8 cellular contexts compared by ENCODE assay signal in genomic region chr16:71311553-71312158, GRCh38. TPM values are rescaled to one million over a fixed set of nuclear protein-coding genes. Genes with fewer than 3 reads are reported as not detected.
DNase-seq lines count a peak whose midpoint lies in the region; ATAC-seq and TF ChIP-seq lines count a peak whose summit lies in the region.

No MANE protein-coding gene starts in this region.

- H4K5ac ChIP-seq in H9 (ENCODE audit: insufficient read length, low read depth, low read length): no peak overlapping the region

- DNase-seq in NCI-H1417 (lab: John Stamatoyannopoulos, UW): peak; percentile 6 to 65 (median 34)
- DNase-seq in NCI-H1417 treated with DMSO at 0.1 percent for 48 hours (lab: John Stamatoyannopoulos, UW): no peak
- DNase-seq in H9: peak; percentile 75
- DNase-seq in SK-N-SH: peak; percentile 61
- peak; percentile 23 to 63 for DNase-seq in erythroblast (lab: John Stamatoyannopoulos, UW)
- DNase-seq in progenitor cell of endocrine pancreas (ENCODE audit: low spot score, unreplicated experiment): peak; percentile 30
- no peak for DNase-seq in MG63

- peaks cover 12% of the 10 kb centered on the region for H3K27me3 Mint-ChIP-seq in H9 (ENCODE audit: low read depth)
- peaks cover 39% of the 10 kb centered on the region for H3K27me3 Mint-ChIP-seq in progenitor cell of endocrine pancreas

- no peaks in the 10 kb centered on the region for H3K36me3 ChIP-seq in SK-N-SH (replicated peaks in 1 of 2; ENCODE audit: control insufficient read depth in 1 of 2, insufficient read depth in 2 of 2, low read length in 1 of 2)
- H3K36me3 ChIP-seq in MG63: no peaks in the 10 kb centered on the region

- H2BK12ac ChIP-seq in H9 (ENCODE audit: insufficient read length, low read depth, low read length): no peak overlapping the region

- no peak overlapping the region for H3K23ac ChIP-seq in H9 (ENCODE audit: insufficient read length, low read depth, low read length)

- H3K14ac ChIP-seq in H9 (ENCODE audit: insufficient read depth, low read length): no peak overlapping the region

- POLR2A ChIA-PET in SK-N-SH (lab: Yijun Ruan, JAX): no interaction called here

- H3K27ac Mint-ChIP-seq in H9 (no peak overlapping the region), progenitor cell of endocrine pancreas (no peak overlapping the region)

- H3K9me2 ChIP-seq in SK-N-SH: no peaks in the 10 kb centered on the region

- H2BK120ac ChIP-seq in H9 (ENCODE audit: low read depth, low read length, poor library complexity, severe bottlenecking): no peak overlapping the region

- H2AFZ ChIP-seq in H9 (ENCODE audit: low read length): no peak overlapping the region
- H2AFZ ChIP-seq in SK-N-SH (ENCODE audit: low read depth): no peak overlapping the region

- WGBS in H9 (ENCODE audit: extremely low coverage, insufficient read length, low lambda C conversion rate): no CpG with 5 or more reads among the region's 7 CpGs
- WGBS in SK-N-SH (ENCODE audit: low lambda C conversion rate): 18% methylated on average over 7 of the region's 7 CpGs

- H3K56ac ChIP-seq in H9 (ENCODE audit: insufficient read length, low read depth, low read length): no peak overlapping the region

- H3K4me2 ChIP-seq in H9 (ENCODE audit: insufficient read depth, insufficient read length, low read length) (no peak overlapping the region), SK-N-SH (no peak overlapping the region)

- no peaks in the 10 kb centered on the region for H3K79me2 ChIP-seq in H9 (ENCODE audit: insufficient read depth, low read length)
- no peaks in the 10 kb centered on the region for H3K79me2 ChIP-seq in SK-N-SH (ENCODE audit: insufficient read depth)

- TF ChIP-seq CTCF in H9 (conservative IDR thresholded peaks at IDR 0.05) (peak; percentile 86), SK-N-SH (IDR thresholded peaks at IDR 0.05) (peak; percentile 85), progenitor cell of endocrine pancreas (IDR thresholded peaks at IDR 0.05; ENCODE audit: unreplicated experiment) (peak; percentile 84)

- no peak overlapping the region for H4K91ac ChIP-seq in H9 (ENCODE audit: insufficient read length, low read depth, low read length)

- no peak overlapping the region for H3K18ac ChIP-seq in H9 (ENCODE audit: insufficient read length, low read depth, low read length)

- CTCF ChIA-PET in SK-N-SH (lab: Yijun Ruan, JAX): interaction anchor here (0.5 to 3.7 kb wide), 57 partner anchors 8 to 315 kb away, joined by 3 to 35 read pairs (median 5); partner anchors contain the start of genes CALB2, CMTR2 and HYDIN

- H3K4me1 Mint-ChIP-seq in H9 (peaks cover 7 to 12% of the 10 kb centered on the region in 2 experiments), progenitor cell of endocrine pancreas (ENCODE audit: low read depth) (no peaks in the 10 kb centered on the region)

- no peak overlapping the region for H4K8ac ChIP-seq in H9 (replicated peaks; ENCODE audit: insufficient read length, low read depth, low read length)

- TF ChIP-seq RAD21 in SK-N-SH (IDR thresholded peaks at IDR 0.05; ENCODE audit: low read length): peak; percentile 88

- H3K9me3 ChIP-seq in H9 (ENCODE audit: control insufficient read depth, low read depth, low read length) (no peaks in the 10 kb centered on the region), SK-N-SH (no peaks in the 10 kb centered on the region), MG63 (no peaks in the 10 kb centered on the region)

- H3K79me1 ChIP-seq in H9 (ENCODE audit: insufficient read depth, low read depth, low read length, poor library complexity, severe bottlenecking): no peaks in the 10 kb centered on the region

- H2BK15ac ChIP-seq in H9 (ENCODE audit: low read depth, low read length): no peak overlapping the region

- no peak overlapping the region for H3K4ac ChIP-seq in H9 (ENCODE audit: low read depth, low read length)

- H4K20me1 ChIP-seq in H9 (ENCODE audit: control insufficient read depth, insufficient read depth, insufficient read length) (no peaks in the 10 kb centered on the region), SK-N-SH (ENCODE audit: insufficient read depth) (no peaks in the 10 kb centered on the region)

- ATAC-seq in HG03280 (IDR thresholded peaks at IDR 0.05; ENCODE audit: unreplicated experiment): no peak

- H3K27ac ChIP-seq in H9 (ENCODE audit: insufficient read length, low read depth, low read length): no peak overlapping the region
- H3K27ac ChIP-seq in SK-N-SH (ENCODE audit: low read depth in 2 of 2, low read length in 1 of 2): no peak overlapping the region

- TF ChIP-seq POLR2A in erythroblast (IDR thresholded peaks at IDR 0.05; ENCODE audit: low read length): no peak

- no peak overlapping the region for H3T11ph ChIP-seq in H9 (ENCODE audit: low read length)

- H3K4me3 Mint-ChIP-seq in H9: no peak overlapping the region
- no peak overlapping the region for H3K4me3 Mint-ChIP-seq in progenitor cell of endocrine pancreas (ENCODE audit: low read depth)

- no peaks in the 10 kb centered on the region; a peak in 1 of 7 replicates for H3K36me3 Mint-ChIP-seq in H9 (ENCODE audit: insufficient read depth in 1 of 3, low read depth in 3 of 3)
- H3K36me3 Mint-ChIP-seq in progenitor cell of endocrine pancreas (ENCODE audit: insufficient read depth): no peaks in the 10 kb centered on the region

- H3K4me3 ChIP-seq in SK-N-SH (ENCODE audit: low read depth in 2 of 2, low read length in 1 of 2): no peak overlapping the region; a peak in 1 of 4 replicates
- H3K4me3 ChIP-seq in MG63: no peak overlapping the region

- H3K9me3 Mint-ChIP-seq in H9 (no peaks in the 10 kb centered on the region), progenitor cell of endocrine pancreas (ENCODE audit: low read depth) (no peaks in the 10 kb centered on the region)

- TF ChIP-seq EP300 in SK-N-SH (IDR thresholded peaks at IDR 0.05; ENCODE audit: borderline replicate concordance in 1 of 2, low read depth in 1 of 2, low read length in 1 of 2): no peak

- H3K27me3 ChIP-seq in H9 (ENCODE audit: insufficient read depth, low read length) (no peaks in the 10 kb centered on the region), SK-N-SH (ENCODE audit: insufficient read depth) (no peaks in the 10 kb centered on the region), MG63 (no peaks in the 10 kb centered on the region)

- no peaks in the 10 kb centered on the region for H3K23me2 ChIP-seq in H9 (ENCODE audit: insufficient read length, low read depth, low read length, poor library complexity, severe bottlenecking)

- no peak overlapping the region for H3K9ac ChIP-seq in H9 (ENCODE audit: extremely low read depth, insufficient read length, low read length)
- H3K9ac ChIP-seq in SK-N-SH: no peak overlapping the region

- no peak overlapping the region for H2BK5ac ChIP-seq in H9 (ENCODE audit: insufficient read length, low read length)

- H3F3A ChIP-seq in SK-N-SH (replicated peaks; ENCODE audit: insufficient read depth): no peaks in the 10 kb centered on the region

- H3K4me1 ChIP-seq in H9 (ENCODE audit: insufficient read depth, low read length) (no peaks in the 10 kb centered on the region), SK-N-SH (ENCODE audit: control insufficient read depth in 1 of 2, insufficient read depth in 2 of 2, low read depth in 1 of 2, low read length in 1 of 2) (no peaks in the 10 kb centered on the region)

- no peak overlapping the region for H2BK20ac ChIP-seq in H9 (ENCODE audit: low read depth, low read length, poor library complexity, severe bottlenecking)

- H2AK5ac ChIP-seq in H9 (ENCODE audit: insufficient read length, low read length): no peak overlapping the region

TF ChIP-seq in SK-N-SH, 30 proteins besides CTCF, POLR2A, EP300 and RAD21:
- peak; percentile 81 for TF ChIP-seq SMC3 (IDR thresholded peaks at IDR 0.05; ENCODE audit: low read depth, low read length)
- TF ChIP-seq MXI1 (IDR thresholded peaks at IDR 0.05; ENCODE audit: low read depth, low read length): no peak

RNA-seq across cellular contexts. Expression of gene CMTR2, which starts 22.5 kb away (rescaled TPM):
- total RNA-seq in H9 (2021) (13.6 and 15.5 TPM in 2 replicates), progenitor cell of endocrine pancreas (31.4 and 31.7 TPM in 2 replicates)
- polyA plus RNA-seq in SK-N-SH (2012; rRNA removed): 7.2 and 9.6 TPM in 2 replicates
- 9.4 and 9.7 TPM in 2 replicates for polyA plus RNA-seq in SK-N-SH (2012; cell fraction: cytosol; rRNA removed)
- 8.3 and 16.2 TPM in 2 replicates for polyA plus RNA-seq in SK-N-SH (2012; cell fraction: nucleus; rRNA removed)
- 12.6 and 18.0 TPM in 2 replicates for total RNA-seq in MG63 (2014; rRNA removed; shearing (Covaris generic); ENCODE audit: low replicate concordance)

RNA-seq across cellular contexts. Expression of gene CALB2, which starts 46.9 kb away (rescaled TPM):
- total RNA-seq in H9 (2021): 0.85 and 0.97 TPM in 2 replicates
- polyA plus RNA-seq in SK-N-SH (2012; rRNA removed): 0.12 and 0.23 TPM in 2 replicates
- 0.05 and 0.06 TPM in 2 replicates for polyA plus RNA-seq in SK-N-SH (2012; cell fraction: cytosol; rRNA removed)
- polyA plus RNA-seq in SK-N-SH (2012; cell fraction: nucleus; rRNA removed): 0.06 TPM in 1 of 2 replicates, not detected in the other
- 0.96 and 2.2 TPM in 2 replicates for total RNA-seq in progenitor cell of endocrine pancreas
- 4.1 TPM in 1 of 2 replicates, not detected in the other for total RNA-seq in MG63 (2014; rRNA removed; shearing (Covaris generic); ENCODE audit: low replicate concordance)

Comparison
In these comparisons a context has a peak if more than half of its experiments do, and no peak if none do; other contexts are left out.
1. DNase-seq: peak in NCI-H1417 (3 of 3), H9 (single experiment), SK-N-SH (single experiment), erythroblast (2 of 2) and progenitor cell of endocrine pancreas (single experiment); none in NCI-H1417 treated with DMSO at 0.1 percent for 48 hours (single experiment) and MG63 (single experiment).
2. Peak in every context shown above with its lines, with median percentiles within 50 percentile points of each other: CTCF ChIP-seq.